In genomic region chr4:67048530-67048929, GRCh38 we compare ENCODE assay signal across 29 cellular contexts.
"Had no signal": no experiment of that assay in that cellular context is flagged by ENCODE, and none has a peak within 500 bp of the region (broad histone marks: within the 10 kb centered on the region; RNA-seq: fewer than 3 reads in every experiment).

No MANE protein-coding gene starts in this region.

- DNase-seq: activated B cell treated with CpG ODN at 0.5 μM for 24 hours; activated CD4-positive, alpha-beta memory T cell treated with anti-CD3 and anti-CD28 coated beads for 36 hours; activated CD4-positive, alpha-beta T cell treated with anti-CD3 and anti-CD28 coated beads for 4 hours; activated CD4-positive, alpha-beta T cell treated with anti-CD3 and anti-CD28 coated beads, Interleukin-2, amount 50 U/mL, for 1 hour; activated CD4-positive, CD25-positive, alpha-beta regulatory T cell treated with anti-CD3 and anti-CD28 coated beads, Interleukin-2, amount 50 U/mL, for 72 hours; activated CD8-positive, alpha-beta memory T cell treated with anti-CD3 and anti-CD28 coated beads, Interleukin-2, amount 50 U/mL, for 4 hours; activated gamma-delta T cell treated with Interleukin-2 at 50 U/mL for 16 hours; activated naive CD4-positive, alpha-beta T cell treated with anti-CD3 and anti-CD28 coated beads for 36 hours; activated T-cell treated with anti-CD3 and anti-CD28 coated beads for 4 hours; activated T-cell treated with anti-CD3 and anti-CD28 coated beads, Interleukin-2, amount 50 U/mL, for 4 hours; adrenal gland; brain microvascular endothelial cell; central memory CD4-positive, alpha-beta T cell; MM.1S; MV-4-11; NCI-H1092 treated with DMSO at 0.1 percent for 48 hours; NCI-H1417; NCI-H146; NCI-H187; NCI-H2029 treated with DMSO at 0.1 percent for 48 hours; NCI-H2107; NCI-H2171; NCI-H510A; NCI-H526; NCI-H748 treated with DMSO at 0.1 percent for 48 hours; OCI-M1; Right ventricle myocardium superior; SW 1271; T-helper 9 cell had no signal

- ATAC-seq: activated T-cell treated with anti-CD3 and anti-CD28 coated beads, Interleukin-2, amount 50 U/mL, for 4 hours had no signal

- H3K4me3 ChIP-seq: adrenal gland had no signal
